34 cellular contexts compared by ENCODE assay signal in genomic region chr9:6407778-6408177, GRCh38.
"Had no signal": no experiment of that assay in that cellular context is flagged by ENCODE, and none has a peak within 500 bp of the region (broad histone marks: within the 10 kb centered on the region; RNA-seq: fewer than 3 reads in every experiment).

No MANE protein-coding gene starts in this region.

- H3K4me2 ChIP-seq: KMS-11 had no signal

- H3K27me3 ChIP-seq: MG63 had no signal

- DNase-seq: Karpas-422, Kasumi-1, MG63, MM.1S, MV-4-11, NCI-H1048, NCI-H1092, NCI-H1092 treated with DMSO at 0.1 percent for 48 hours, NCI-H1105, NCI-H1105 treated with DMSO at 0.1 percent for 48 hours, NCI-H1417, NCI-H1417 treated with DMSO at 0.1 percent for 48 hours, NCI-H1436, NCI-H1436 treated with DMSO at 0.1 percent for 48 hours, NCI-H1694, NCI-H1694 treated with DMSO at 0.1 percent for 48 hours, NCI-H187, NCI-H187 treated with DMSO at 0.1 percent for 48 hours, NCI-H1930, NCI-H2029, NCI-H2029 treated with DMSO at 0.1 percent for 48 hours, NCI-H2081, NCI-H2081 treated with DMSO at 0.1 percent for 48 hours, NCI-H2107, NCI-H2171, NCI-H2171 treated with DMSO at 0.1 percent for 48 hours, NCI-H2227 treated with DMSO at 0.1 percent for 48 hours, NCI-H226, NCI-H345, NCI-H446, NCI-H446 treated with DMSO at 0.1 percent for 48 hours, NCI-H510A, NCI-H510A treated with DMSO at 0.1 percent for 48 hours had no signal

- H3K4me3 ChIP-seq: MG63 had no signal

- H3K9me3 ChIP-seq: MG63 had no signal

- H3K9ac ChIP-seq: KMS-11 had no signal

- H3K36me3 ChIP-seq: MG63 had no signal

- H3K27ac ChIP-seq: KMS-11 had no signal
